1 cellular context compared by ENCODE assay signal in genomic region chr16:11217651-11218323, GRCh38.
A peak's percentile ranks its signal among the peaks of the same experiment; 100 is the strongest.
TF ChIP-seq lines count a peak whose summit lies in the region.

No MANE protein-coding gene starts in this region.

TF ChIP-seq in K562, 482 proteins besides CTCF, POLR2A, EP300 and RAD21 (continued from another document):
- TF ChIP-seq ZNF449 (CRISPR knock-in tag; IDR thresholded peaks at IDR 0.05): no peak
- TF ChIP-seq RBBP5 (IDR thresholded peaks at IDR 0.05; ENCODE audit: borderline replicate concordance, insufficient read depth, low read length, poor library complexity, severe bottlenecking): no peak
- TF ChIP-seq SNRNP70 (optimal IDR thresholded peaks at IDR 0.05; ENCODE audit: low read depth, low read length): no peak
- TF ChIP-seq YY1 (IDR thresholded peaks at IDR 0.05; ENCODE audit: borderline replicate concordance in 1 of 3, control insufficient read depth in 1 of 3, extremely low read depth in 1 of 3, insufficient read depth in 3 of 3, insufficient read length in 1 of 3, insufficient replicate concordance in 2 of 3, low read depth in 1 of 3, low read length in 2 of 3): peak in 1 of 3 experiments; percentile 75
- TF ChIP-seq NFIC (IDR thresholded peaks at IDR 0.05): no peak
- TF ChIP-seq GABPB1 (CRISPR knock-in tag; IDR thresholded peaks at IDR 0.05): no peak
- TF ChIP-seq ZNF507 (tag; conservative IDR thresholded peaks at IDR 0.05): no peak
- TF ChIP-seq ZNF589 (CRISPR knock-in tag; IDR thresholded peaks at IDR 0.05; ENCODE audit: low read depth): no peak
- peak; percentile 21 for TF ChIP-seq MEIS2 (IDR thresholded peaks at IDR 0.05; ENCODE audit: partially characterized antibody)
- TF ChIP-seq KLF6 (CRISPR knock-in tag; IDR thresholded peaks at IDR 0.05; ENCODE audit: borderline replicate concordance): no peak
- TF ChIP-seq HIVEP1 (CRISPR knock-in tag; IDR thresholded peaks at IDR 0.05): no peak
- TF ChIP-seq ZNF695 (CRISPR knock-in tag; IDR thresholded peaks at IDR 0.05): no peak
- no peak for TF ChIP-seq ZKSCAN3 (CRISPR knock-in tag; IDR thresholded peaks at IDR 0.05)
- TF ChIP-seq SREBF1 (IDR thresholded peaks at IDR 0.05; ENCODE audit: borderline replicate concordance, low read depth, low read length): no peak
- no peak for TF ChIP-seq ELF4 (CRISPR knock-in tag; IDR thresholded peaks at IDR 0.05)
- no peak for TF ChIP-seq ETV6 (IDR thresholded peaks at IDR 0.05; ENCODE audit: borderline replicate concordance in 1 of 2, low read depth in 2 of 2, low read length in 1 of 2)
- TF ChIP-seq ETV6 (CRISPR knock-in tag; IDR thresholded peaks at IDR 0.05; ENCODE audit: borderline replicate concordance): no peak
- TF ChIP-seq IFI16 (CRISPR knock-in tag; IDR thresholded peaks at IDR 0.05): no peak
- no peak for TF ChIP-seq ZNF384 (IDR thresholded peaks at IDR 0.05; ENCODE audit: low read depth, low read length)
- TF ChIP-seq ELK3 (CRISPR knock-in tag; IDR thresholded peaks at IDR 0.05): no peak
- TF ChIP-seq HSF4 (CRISPR knock-in tag; IDR thresholded peaks at IDR 0.05; ENCODE audit: borderline replicate concordance): no peak
- no peak for TF ChIP-seq SPI1 (IDR thresholded peaks at IDR 0.05; ENCODE audit: borderline replicate concordance, low read depth, low read length)
- TF ChIP-seq RBM25 (IDR thresholded peaks at IDR 0.05; ENCODE audit: low read depth, low read length, severe bottlenecking): peak; percentile 50
- TF ChIP-seq ADNP (tag; IDR thresholded peaks at IDR 0.05): peak; percentile 68
- no peak for TF ChIP-seq ARNT (IDR thresholded peaks at IDR 0.05)
- TF ChIP-seq XRCC5 (IDR thresholded peaks at IDR 0.05; ENCODE audit: low read depth, low read length): no peak
- TF ChIP-seq BCOR (IDR thresholded peaks at IDR 0.05): peak; percentile 77
- TF ChIP-seq GTF2E2 (tag; IDR thresholded peaks at IDR 0.05): no peak
- no peak for TF ChIP-seq SETDB1 (IDR thresholded peaks at IDR 0.05; ENCODE audit: low read length)
